In the genomic region with DNA sequence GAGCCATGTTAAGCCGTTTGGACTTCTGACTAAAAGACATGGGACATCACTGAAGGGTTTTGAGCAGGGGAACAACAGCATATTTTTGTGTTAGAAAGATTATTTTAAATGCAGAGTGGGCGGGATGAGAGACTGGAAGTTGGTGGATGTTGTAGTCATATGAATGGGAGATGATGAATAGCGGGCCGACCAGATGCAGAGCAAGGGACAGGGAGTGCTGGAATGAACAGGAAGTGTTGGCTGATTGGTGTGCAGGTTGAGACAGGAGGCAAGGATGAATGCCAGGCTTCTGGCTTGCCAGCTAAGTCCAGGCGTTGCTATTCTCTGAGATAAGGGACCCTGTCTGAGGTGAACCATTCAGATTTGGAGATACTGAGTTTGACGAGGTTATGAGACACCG, we compare ENCODE assay signal across 28 cellular contexts. TPM values are rescaled to one million over a fixed set of nuclear protein-coding genes. Genes with fewer than 3 reads are reported as not detected.
DNase-seq lines count a peak whose midpoint lies in the region; ATAC-seq and TF ChIP-seq lines count a peak whose summit lies in the region.
"Had no signal": no experiment of that assay in that cellular context is flagged by ENCODE, and none has a peak within 500 bp of the region (broad histone marks: within the 10 kb centered on the region; RNA-seq: fewer than 3 reads in every experiment).

No MANE protein-coding gene starts in this region.

- H3K27ac ChIP-seq in mammary epithelial cell (ENCODE audit: insufficient read depth, low read depth, low read length): no peak overlapping the region
- peak overlapping the region; percentile 68 for H3K27ac ChIP-seq in caudate nucleus (ENCODE audit: low read depth, low read length)
- H3K27ac ChIP-seq: BLaER1 had no signal

- TF ChIP-seq CTCF in MCF 10A (IDR thresholded peaks at IDR 0.05; ENCODE audit: unreplicated experiment): no peak
- no peak for TF ChIP-seq CTCF in mammary epithelial cell (conservative IDR thresholded peaks at IDR 0.05 in 1 of 2, IDR thresholded peaks at IDR 0.05 in 1 of 2; ENCODE audit: extremely low read depth in 1 of 2, insufficient read depth in 1 of 2, low read depth in 1 of 2, low read length in 2 of 2)

- no peaks in the 10 kb centered on the region for H3K27me3 ChIP-seq in mammary epithelial cell (ENCODE audit: insufficient read depth, low read length)
- H3K27me3 ChIP-seq: BE2C, BLaER1 had no signal

- intact Hi-C loops in MCF 10A (cut with micrococcal nuclease): no loop called here
- intact Hi-C loops in mammary epithelial cell (cut with micrococcal nuclease): no loop called here
- intact Hi-C loops in left colon (cut with DNase I, micrococcal nuclease): no loop called here

- no peak overlapping the region for H3K4me3 ChIP-seq in mammary epithelial cell (replicated peaks in 1 of 3; ENCODE audit: insufficient read depth in 1 of 3, low read depth in 2 of 3, low read length in 3 of 3)
- H3K4me3 ChIP-seq: BLaER1, GM12878 had no signal

- no peaks in the 10 kb centered on the region for H3K9me3 Mint-ChIP-seq in MCF 10A (ENCODE audit: unreplicated experiment)
- H3K9me3 Mint-ChIP-seq: CD4-positive, alpha-beta memory T cell; CD8-positive, alpha-beta memory T cell had no signal

- no peaks in the 10 kb centered on the region for H3K79me2 ChIP-seq in mammary epithelial cell (ENCODE audit: insufficient read depth, low read length)

- CTCF ChIA-PET in MCF 10A (lab: Yijun Ruan, JAX) (no interaction called here), mammary epithelial cell (lab: Charles Lee; ENCODE audit: low non-redundant PET) (no interaction called here)

- H3K9me3 ChIP-seq in mammary epithelial cell (replicated peaks; ENCODE audit: insufficient read depth, low read length): peaks cover 9% of the 10 kb centered on the region
- H3K9me3 ChIP-seq: BE2C, BLaER1 had no signal

- H3K27ac Mint-ChIP-seq in MCF 10A (ENCODE audit: low read depth, unreplicated experiment): no peak overlapping the region
- H3K27ac Mint-ChIP-seq: CD4-positive, CD25-positive, alpha-beta regulatory T cell had no signal

- BruUV-seq in MCF 10A (replicated peaks; lab: Mats Ljungman, UMichigan) (no TSS peak), mammary epithelial cell (replicated peaks; lab: Mats Ljungman, UMichigan) (no TSS peak)

- no peak overlapping the region for H3K4me3 Mint-ChIP-seq in MCF 10A (ENCODE audit: unreplicated experiment)
- H3K4me3 Mint-ChIP-seq: CD14-positive monocyte; CD4-positive, alpha-beta memory T cell; CD4-positive, CD25-positive, alpha-beta regulatory T cell; CD8-positive, alpha-beta memory T cell had no signal

- dilution Hi-C loops in mammary epithelial cell (cut with HindIII; ENCODE audit: low sequenced_read_pairs): no loop called here

- H2AFZ ChIP-seq in mammary epithelial cell (ENCODE audit: low read depth, low read length): no peak overlapping the region

- H4K20me1 ChIP-seq in mammary epithelial cell (ENCODE audit: insufficient read depth, low read length): no peaks in the 10 kb centered on the region
- H4K20me1 ChIP-seq: BLaER1 had no signal

- no peak overlapping the region for H3K9ac ChIP-seq in mammary epithelial cell (ENCODE audit: insufficient read depth, low read length)
- H3K9ac ChIP-seq: BLaER1 had no signal

- H3K4me1 ChIP-seq in mammary epithelial cell (ENCODE audit: insufficient read depth, low read length): no peaks in the 10 kb centered on the region
- H3K4me1 ChIP-seq: BE2C, BLaER1 had no signal

- no peaks in the 10 kb centered on the region for H3K36me3 ChIP-seq in mammary epithelial cell (ENCODE audit: insufficient read depth, low read length)
- H3K36me3 ChIP-seq: BE2C, BLaER1 had no signal

- in situ Hi-C loops in mammary epithelial cell (cut with MboI; ENCODE audit: low sequenced_read_pairs in 2 of 2): no loop called here

- no peak for ATAC-seq in left colon
- ATAC-seq in HG03175 (IDR thresholded peaks at IDR 0.05; ENCODE audit: unreplicated experiment): no peak
- ATAC-seq: GM12878 had no signal

- H3K27me3 Mint-ChIP-seq in MCF 10A (ENCODE audit: insufficient read depth, unreplicated experiment): peaks cover 68% of the 10 kb centered on the region

- 26% methylated on average over 7 of the region's 7 CpGs for WGBS in mammary epithelial cell (ENCODE audit: low coverage, missing lambda C conversion rate)

- peak; percentile 8 for DNase-seq in MCF 10A (ENCODE audit: unreplicated experiment)
- DNase-seq in mammary epithelial cell: no peak
- DNase-seq in caudate nucleus (lab: John Stamatoyannopoulos, UW): peak in 8 of 61 donors; percentile 2 to 39 (median 28)
- peak; percentile 50 for DNase-seq in islet precursor cell
- DNase-seq in left colon: no peak
- DNase-seq in stimulated activated CD4-positive, alpha-beta T cell treated with anti-CD3 and anti-CD28 coated beads, Interleukin-1b, Interleukin-23, amount 100 ng/mL, for 48 hours: no peak
- DNase-seq: 8988T; ACHN; BE2C; C1 segment of cervical spinal cord; CD4-positive, alpha-beta memory T cell; CD4-positive, CD25-positive, alpha-beta regulatory T cell; CD8-positive, alpha-beta memory T cell; COR-L47; DMS 273 treated with DMSO at 0.1 percent for 48 hours; DMS153; DMS53; DMS79; DND-41; EL; GDM1 had no signal

- peaks cover 6% of the 10 kb centered on the region for H3K36me3 Mint-ChIP-seq in MCF 10A (ENCODE audit: insufficient read depth, unreplicated experiment)
- H3K36me3 Mint-ChIP-seq: CD14-positive monocyte; CD4-positive, alpha-beta memory T cell; CD4-positive, CD25-positive, alpha-beta regulatory T cell; CD8-positive, alpha-beta memory T cell had no signal

- peaks cover 10% of the 10 kb centered on the region for H3K4me1 Mint-ChIP-seq in MCF 10A (ENCODE audit: insufficient read depth, unreplicated experiment)
- H3K4me1 Mint-ChIP-seq: CD14-positive monocyte; CD4-positive, alpha-beta memory T cell; CD4-positive, CD25-positive, alpha-beta regulatory T cell; CD8-positive, alpha-beta memory T cell had no signal

- POLR2A ChIA-PET in MCF 10A (lab: Yijun Ruan, JAX): no interaction called here

- H3K4me2 ChIP-seq in mammary epithelial cell (ENCODE audit: insufficient read depth, low read depth, low read length): no peak overlapping the region
- H3K4me2 ChIP-seq: BLaER1 had no signal

RNA-seq across cellular contexts. Expression of a gene that starts 38.0 kb away (rescaled TPM):
- total RNA-seq in MCF 10A (2022) (not detected in 2 replicates), mammary epithelial cell (not detected), left colon (not detected)
- polyA plus RNA-seq in mammary epithelial cell: not detected
- not detected for polyA minus RNA-seq in mammary epithelial cell
- total RNA-seq: CD4-positive, alpha-beta memory T cell; CD4-positive, CD25-positive, alpha-beta regulatory T cell; CD8-positive, alpha-beta memory T cell; Daoy; G401; GM12878 had no signal
- polyA plus RNA-seq: AG04450; CD14-positive monocyte; CD4-positive, alpha-beta memory T cell; CD4-positive, CD25-positive, alpha-beta regulatory T cell; CD8-positive, alpha-beta memory T cell; GM12878 had no signal

Comparison
In these comparisons a context has a peak if more than half of its experiments do, and no peak if none do; other contexts are left out.
1. DNase-seq: peak in MCF 10A (single experiment) and islet precursor cell (single experiment); none in mammary epithelial cell (single experiment), left colon (0 of 2) and stimulated activated CD4-positive, alpha-beta T cell treated with anti-CD3 and anti-CD28 coated beads, Interleukin-1b, Interleukin-23, amount 100 ng/mL, for 48 hours (single experiment).